ENCODE assay signal across 1 cellular context in genomic region chr4:163195247-163195765, GRCh38.
TF ChIP-seq lines count a peak whose summit lies in the region.

No MANE protein-coding gene starts in this region.

TF ChIP-seq in K562, 482 proteins besides CTCF, POLR2A, EP300 and RAD21 (continued from another document and continues in another):
- TF ChIP-seq STAT6 (CRISPR knock-in tag; IDR thresholded peaks at IDR 0.05) (no peak), ZNF395 (CRISPR knock-in tag; IDR thresholded peaks at IDR 0.05) (peak; percentile 92), TAF1 (IDR thresholded peaks at IDR 0.05; ENCODE audit: control insufficient read depth, extremely low read depth, insufficient read depth, low read length, severe bottlenecking) (no peak), ZNF57 (CRISPR knock-in tag; IDR thresholded peaks at IDR 0.05) (no peak), ZNF589 (CRISPR knock-in tag; IDR thresholded peaks at IDR 0.05; ENCODE audit: low read depth) (peak; percentile 95), SMARCB1 (IDR thresholded peaks at IDR 0.05; ENCODE audit: insufficient read length, low read depth) (peak; percentile 84), MLLT1 (IDR thresholded peaks at IDR 0.05) (no peak), HDGF (IDR thresholded peaks at IDR 0.05) (no peak), HOXB6 (CRISPR knock-in tag; IDR thresholded peaks at IDR 0.05; ENCODE audit: borderline replicate concordance) (no peak), KDM1A (IDR thresholded peaks at IDR 0.05) (peak; percentile 94 to 96), ZNF280A (IDR thresholded peaks at IDR 0.05; ENCODE audit: low read depth, partially characterized antibody) (no peak), ZFP36 (IDR thresholded peaks at IDR 0.05; ENCODE audit: low read depth, low read length, partially characterized antibody) (no peak), TARDBP (IDR thresholded peaks at IDR 0.05) (peak; percentile 94), IRF1 (CRISPR knock-in tag; IDR thresholded peaks at IDR 0.05; ENCODE audit: borderline replicate concordance) (no peak), CTBP1 (IDR thresholded peaks at IDR 0.05; ENCODE audit: borderline replicate concordance) (peak; percentile 98), FOXJ3 (CRISPR knock-in tag; IDR thresholded peaks at IDR 0.05) (no peak), ZNF431 (CRISPR knock-in tag; IDR thresholded peaks at IDR 0.05) (no peak), SIRT6 (IDR thresholded peaks at IDR 0.05; ENCODE audit: low read depth, low read length) (no peak), SNIP1 (IDR thresholded peaks at IDR 0.05; ENCODE audit: low read depth) (no peak), TOE1 (IDR thresholded peaks at IDR 0.05; ENCODE audit: borderline replicate concordance) (no peak; the same call in 1 of the 2 replicates), TOE1 (CRISPR knock-in tag; IDR thresholded peaks at IDR 0.05; ENCODE audit: borderline replicate concordance, low read depth) (no peak), ZNF316 (IDR thresholded peaks at IDR 0.05) (no peak), ZNF695 (CRISPR knock-in tag; IDR thresholded peaks at IDR 0.05) (no peak), TRIM24 (IDR thresholded peaks at IDR 0.05) (peak; percentile 98 to 99), ZNF263 (CRISPR knock-in tag; IDR thresholded peaks at IDR 0.05; ENCODE audit: borderline replicate concordance) (no peak), TRIM28 (IDR thresholded peaks at IDR 0.05) (peak; percentile 50; the same call in 1 of the 2 replicates), MEF2D (tag; conservative IDR thresholded peaks at IDR 0.05; ENCODE audit: low read depth) (peak; percentile 80), E2F8 (IDR thresholded peaks at IDR 0.05; ENCODE audit: low read depth, partially characterized antibody) (no peak), SRSF7 (optimal IDR thresholded peaks at IDR 0.05; ENCODE audit: low read depth, low read length) (no peak), E2F5 (CRISPR knock-in tag; IDR thresholded peaks at IDR 0.05) (no peak), SMAD3 (CRISPR knock-in tag; conservative IDR thresholded peaks at IDR 0.05) (peak; percentile 84; the same call in 1 of the 2 replicates)
- TF ChIP-seq, protein P1, sequence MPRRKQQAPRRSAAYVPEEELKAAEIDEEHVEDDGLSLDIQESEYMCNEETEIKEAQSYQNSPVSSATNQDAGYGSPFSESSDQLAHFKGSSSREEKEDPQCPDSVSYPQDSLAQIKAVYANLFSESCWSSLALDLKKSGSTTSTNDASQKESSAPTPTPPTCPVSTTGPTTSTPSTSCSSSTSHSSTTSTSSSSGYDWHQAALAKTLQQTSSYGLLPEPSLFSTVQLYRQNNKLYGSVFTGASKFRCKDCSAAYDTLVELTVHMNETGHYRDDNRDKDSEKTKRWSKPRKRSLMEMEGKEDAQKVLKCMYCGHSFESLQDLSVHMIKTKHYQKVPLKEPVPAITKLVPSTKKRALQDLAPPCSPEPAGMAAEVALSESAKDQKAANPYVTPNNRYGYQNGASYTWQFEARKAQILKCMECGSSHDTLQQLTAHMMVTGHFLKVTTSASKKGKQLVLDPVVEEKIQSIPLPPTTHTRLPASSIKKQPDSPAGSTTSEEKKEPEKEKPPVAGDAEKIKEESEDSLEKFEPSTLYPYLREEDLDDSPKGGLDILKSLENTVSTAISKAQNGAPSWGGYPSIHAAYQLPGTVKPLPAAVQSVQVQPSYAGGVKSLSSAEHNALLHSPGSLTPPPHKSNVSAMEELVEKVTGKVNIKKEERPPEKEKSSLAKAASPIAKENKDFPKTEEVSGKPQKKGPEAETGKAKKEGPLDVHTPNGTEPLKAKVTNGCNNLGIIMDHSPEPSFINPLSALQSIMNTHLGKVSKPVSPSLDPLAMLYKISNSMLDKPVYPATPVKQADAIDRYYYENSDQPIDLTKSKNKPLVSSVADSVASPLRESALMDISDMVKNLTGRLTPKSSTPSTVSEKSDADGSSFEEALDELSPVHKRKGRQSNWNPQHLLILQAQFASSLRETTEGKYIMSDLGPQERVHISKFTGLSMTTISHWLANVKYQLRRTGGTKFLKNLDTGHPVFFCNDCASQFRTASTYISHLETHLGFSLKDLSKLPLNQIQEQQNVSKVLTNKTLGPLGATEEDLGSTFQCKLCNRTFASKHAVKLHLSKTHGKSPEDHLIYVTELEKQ (CRISPR knock-in tag; IDR thresholded peaks at IDR 0.05): no peak
- TF ChIP-seq, protein P2, sequence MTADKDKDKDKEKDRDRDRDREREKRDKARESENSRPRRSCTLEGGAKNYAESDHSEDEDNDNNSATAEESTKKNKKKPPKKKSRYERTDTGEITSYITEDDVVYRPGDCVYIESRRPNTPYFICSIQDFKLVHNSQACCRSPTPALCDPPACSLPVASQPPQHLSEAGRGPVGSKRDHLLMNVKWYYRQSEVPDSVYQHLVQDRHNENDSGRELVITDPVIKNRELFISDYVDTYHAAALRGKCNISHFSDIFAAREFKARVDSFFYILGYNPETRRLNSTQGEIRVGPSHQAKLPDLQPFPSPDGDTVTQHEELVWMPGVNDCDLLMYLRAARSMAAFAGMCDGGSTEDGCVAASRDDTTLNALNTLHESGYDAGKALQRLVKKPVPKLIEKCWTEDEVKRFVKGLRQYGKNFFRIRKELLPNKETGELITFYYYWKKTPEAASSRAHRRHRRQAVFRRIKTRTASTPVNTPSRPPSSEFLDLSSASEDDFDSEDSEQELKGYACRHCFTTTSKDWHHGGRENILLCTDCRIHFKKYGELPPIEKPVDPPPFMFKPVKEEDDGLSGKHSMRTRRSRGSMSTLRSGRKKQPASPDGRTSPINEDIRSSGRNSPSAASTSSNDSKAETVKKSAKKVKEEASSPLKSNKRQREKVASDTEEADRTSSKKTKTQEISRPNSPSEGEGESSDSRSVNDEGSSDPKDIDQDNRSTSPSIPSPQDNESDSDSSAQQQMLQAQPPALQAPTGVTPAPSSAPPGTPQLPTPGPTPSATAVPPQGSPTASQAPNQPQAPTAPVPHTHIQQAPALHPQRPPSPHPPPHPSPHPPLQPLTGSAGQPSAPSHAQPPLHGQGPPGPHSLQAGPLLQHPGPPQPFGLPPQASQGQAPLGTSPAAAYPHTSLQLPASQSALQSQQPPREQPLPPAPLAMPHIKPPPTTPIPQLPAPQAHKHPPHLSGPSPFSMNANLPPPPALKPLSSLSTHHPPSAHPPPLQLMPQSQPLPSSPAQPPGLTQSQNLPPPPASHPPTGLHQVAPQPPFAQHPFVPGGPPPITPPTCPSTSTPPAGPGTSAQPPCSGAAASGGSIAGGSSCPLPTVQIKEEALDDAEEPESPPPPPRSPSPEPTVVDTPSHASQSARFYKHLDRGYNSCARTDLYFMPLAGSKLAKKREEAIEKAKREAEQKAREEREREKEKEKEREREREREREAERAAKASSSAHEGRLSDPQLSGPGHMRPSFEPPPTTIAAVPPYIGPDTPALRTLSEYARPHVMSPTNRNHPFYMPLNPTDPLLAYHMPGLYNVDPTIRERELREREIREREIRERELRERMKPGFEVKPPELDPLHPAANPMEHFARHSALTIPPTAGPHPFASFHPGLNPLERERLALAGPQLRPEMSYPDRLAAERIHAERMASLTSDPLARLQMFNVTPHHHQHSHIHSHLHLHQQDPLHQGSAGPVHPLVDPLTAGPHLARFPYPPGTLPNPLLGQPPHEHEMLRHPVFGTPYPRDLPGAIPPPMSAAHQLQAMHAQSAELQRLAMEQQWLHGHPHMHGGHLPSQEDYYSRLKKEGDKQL (CRISPR knock-in tag; IDR thresholded peaks at IDR 0.05; ENCODE audit: borderline replicate concordance): no peak
- TF ChIP-seq, protein P3, sequence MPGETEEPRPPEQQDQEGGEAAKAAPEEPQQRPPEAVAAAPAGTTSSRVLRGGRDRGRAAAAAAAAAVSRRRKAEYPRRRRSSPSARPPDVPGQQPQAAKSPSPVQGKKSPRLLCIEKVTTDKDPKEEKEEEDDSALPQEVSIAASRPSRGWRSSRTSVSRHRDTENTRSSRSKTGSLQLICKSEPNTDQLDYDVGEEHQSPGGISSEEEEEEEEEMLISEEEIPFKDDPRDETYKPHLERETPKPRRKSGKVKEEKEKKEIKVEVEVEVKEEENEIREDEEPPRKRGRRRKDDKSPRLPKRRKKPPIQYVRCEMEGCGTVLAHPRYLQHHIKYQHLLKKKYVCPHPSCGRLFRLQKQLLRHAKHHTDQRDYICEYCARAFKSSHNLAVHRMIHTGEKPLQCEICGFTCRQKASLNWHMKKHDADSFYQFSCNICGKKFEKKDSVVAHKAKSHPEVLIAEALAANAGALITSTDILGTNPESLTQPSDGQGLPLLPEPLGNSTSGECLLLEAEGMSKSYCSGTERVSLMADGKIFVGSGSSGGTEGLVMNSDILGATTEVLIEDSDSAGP (CRISPR knock-in tag; IDR thresholded peaks at IDR 0.05): no peak
